Comparison of ENCODE assay signal across 8 cellular contexts in the genomic region with DNA sequence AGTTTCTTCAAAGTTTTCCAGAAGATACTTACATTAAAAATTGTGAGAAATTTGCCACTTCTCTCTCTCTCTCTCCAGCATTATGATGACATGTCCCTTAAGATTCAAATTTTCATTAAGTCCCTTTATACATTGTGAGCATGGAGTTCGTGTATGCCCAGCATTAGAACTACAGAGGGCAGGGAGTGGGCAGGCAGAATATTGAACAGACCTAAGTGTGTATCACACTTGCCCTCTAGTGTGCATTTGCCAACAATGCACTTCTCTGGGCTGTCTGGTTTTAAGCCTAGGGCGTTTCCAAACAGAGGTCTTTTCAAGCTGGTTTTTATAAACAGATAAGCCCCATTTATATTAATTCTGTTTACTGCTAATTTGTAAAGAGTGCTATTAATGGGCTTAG. TPM values are rescaled to one million over a fixed set of nuclear protein-coding genes. Genes with fewer than 3 reads are reported as not detected.
DNase-seq lines count a peak whose midpoint lies in the region; ATAC-seq, FAIRE-seq and TF ChIP-seq lines count a peak whose summit lies in the region.

No MANE protein-coding gene starts in this region.

- TF ChIP-seq POLR2A in NB4 (IDR thresholded peaks at IDR 0.05; ENCODE audit: extremely low read depth, insufficient read length) = no peak

- peak; percentile 85 for FAIRE-seq in GM18507 (lab: Jason Lieb, UNC)

- no peak overlapping the region for H3K4me2 ChIP-seq in smooth muscle cell

- no peak overlapping the region for H2AFZ ChIP-seq in smooth muscle cell (ENCODE audit: low read depth)

- H3K36me3 Mint-ChIP-seq in CD8-positive, alpha-beta T cell = no peaks in the 10 kb centered on the region
- H3K36me3 Mint-ChIP-seq in activated naive CD8-positive, alpha-beta T cell treated with anti-CD3 and anti-CD28 coated beads, Interleukin-2, amount 50 U/mL, for 24 hours (ENCODE audit: low read depth) = no peaks in the 10 kb centered on the region
- H3K36me3 Mint-ChIP-seq in T-helper 2 cell treated with Interferon-gamma antibody and Interleukin-4, amounts not matched to agents 5 μg/mL and 100 μg/mL, for 36 hours (ENCODE audit: low read depth) = no peaks in the 10 kb centered on the region

- no peak overlapping the region for H3K9ac ChIP-seq in smooth muscle cell (ENCODE audit: low read depth)

- H3K27ac ChIP-seq in CD8-positive, alpha-beta T cell (ENCODE audit: low read depth, low read length) = no peak overlapping the region
- H3K27ac ChIP-seq in left ventricle myocardium inferior (replicated peaks) = no peak overlapping the region
- no peak overlapping the region for H3K27ac ChIP-seq in smooth muscle cell (ENCODE audit: low read depth)

- TF ChIP-seq CTCF in CD8-positive, alpha-beta T cell (IDR thresholded peaks at IDR 0.05) = peak; percentile 39
- peak; percentile 63 for TF ChIP-seq CTCF in NB4 (IDR thresholded peaks at IDR 0.05; ENCODE audit: low read depth, low read length)
- peak; percentile 73 for TF ChIP-seq CTCF in left ventricle myocardium inferior (IDR thresholded peaks at IDR 0.05; ENCODE audit: borderline replicate concordance)
- TF ChIP-seq CTCF in smooth muscle cell (IDR thresholded peaks at IDR 0.05; ENCODE audit: borderline replicate concordance, insufficient read depth, poor library complexity, severe bottlenecking) = peak; percentile 55

- H4K20me1 ChIP-seq in smooth muscle cell (ENCODE audit: low read depth) = no peaks in the 10 kb centered on the region

- no peaks in the 10 kb centered on the region for H3K79me2 ChIP-seq in smooth muscle cell (ENCODE audit: low read depth)

- POLR2A ChIA-PET in CD8-positive, alpha-beta T cell (lab: Charles Lee) = no interaction called here

- H3K4me1 Mint-ChIP-seq in CD8-positive, alpha-beta T cell (ENCODE audit: low read depth) = no peaks in the 10 kb centered on the region
- no peaks in the 10 kb centered on the region for H3K4me1 Mint-ChIP-seq in activated naive CD8-positive, alpha-beta T cell treated with anti-CD3 and anti-CD28 coated beads, Interleukin-2, amount 50 U/mL, for 24 hours
- H3K4me1 Mint-ChIP-seq in T-helper 2 cell treated with Interferon-gamma antibody and Interleukin-4, amounts not matched to agents 5 μg/mL and 100 μg/mL, for 36 hours (ENCODE audit: low read depth) = no peaks in the 10 kb centered on the region

- H3K9me3 ChIP-seq in CD8-positive, alpha-beta T cell (ENCODE audit: low read length) = no peaks in the 10 kb centered on the region
- H3K9me3 ChIP-seq in left ventricle myocardium inferior (replicated peaks) = no peaks in the 10 kb centered on the region
- H3K9me3 ChIP-seq in smooth muscle cell (replicated peaks; ENCODE audit: low read depth) = no peaks in the 10 kb centered on the region

- H3K9me3 Mint-ChIP-seq in CD8-positive, alpha-beta T cell = no peaks in the 10 kb centered on the region
- H3K9me3 Mint-ChIP-seq in activated naive CD8-positive, alpha-beta T cell treated with anti-CD3 and anti-CD28 coated beads, Interleukin-2, amount 50 U/mL, for 24 hours = no peaks in the 10 kb centered on the region
- H3K9me3 Mint-ChIP-seq in T-helper 2 cell treated with Interferon-gamma antibody and Interleukin-4, amounts not matched to agents 5 μg/mL and 100 μg/mL, for 36 hours = no peaks in the 10 kb centered on the region

- H3K36me3 ChIP-seq in CD8-positive, alpha-beta T cell (ENCODE audit: insufficient read depth, low read length) = no peaks in the 10 kb centered on the region
- peaks cover 3% of the 10 kb centered on the region for H3K36me3 ChIP-seq in left ventricle myocardium inferior
- no peaks in the 10 kb centered on the region for H3K36me3 ChIP-seq in smooth muscle cell (ENCODE audit: low read depth)

- peak; percentile 71 for ATAC-seq in CD8-positive, alpha-beta T cell
- peak; percentile 96 for ATAC-seq in HG02798 (IDR thresholded peaks at IDR 0.05; ENCODE audit: poor library complexity, unreplicated experiment)
- ATAC-seq in activated naive CD8-positive, alpha-beta T cell treated with anti-CD3 and anti-CD28 coated beads, Interleukin-2, amount 50 U/mL, for 24 hours = peak; percentile 92

- H3K27me3 Mint-ChIP-seq in CD8-positive, alpha-beta T cell (ENCODE audit: low read depth) = peaks cover 8% of the 10 kb centered on the region
- H3K27me3 Mint-ChIP-seq in activated naive CD8-positive, alpha-beta T cell treated with anti-CD3 and anti-CD28 coated beads, Interleukin-2, amount 50 U/mL, for 24 hours = peaks cover 11% of the 10 kb centered on the region
- peaks cover 27% of the 10 kb centered on the region for H3K27me3 Mint-ChIP-seq in T-helper 2 cell treated with Interferon-gamma antibody and Interleukin-4, amounts not matched to agents 5 μg/mL and 100 μg/mL, for 36 hours (ENCODE audit: low read depth)

- H3K27me3 ChIP-seq in CD8-positive, alpha-beta T cell (ENCODE audit: insufficient read depth, low read length) = no peaks in the 10 kb centered on the region
- no peaks in the 10 kb centered on the region for H3K27me3 ChIP-seq in left ventricle myocardium inferior (ENCODE audit: low read depth)
- peaks cover 6% of the 10 kb centered on the region for H3K27me3 ChIP-seq in smooth muscle cell (ENCODE audit: low read depth)

- CTCF ChIA-PET in CD8-positive, alpha-beta T cell (lab: Charles Lee) = interaction anchor here (0.6 kb wide), 1 partner anchor 48 kb away, joined by 3 read pairs; no protein-coding TSS in a partner anchor

- 27% methylated on average over 2 of the region's 2 CpGs for WGBS in smooth muscle cell (ENCODE audit: low lambda C conversion rate)

- H3F3A ChIP-seq in smooth muscle cell (ENCODE audit: low read depth) = no peaks in the 10 kb centered on the region

- no peak overlapping the region for H3K27ac Mint-ChIP-seq in CD8-positive, alpha-beta T cell
- H3K27ac Mint-ChIP-seq in activated naive CD8-positive, alpha-beta T cell treated with anti-CD3 and anti-CD28 coated beads, Interleukin-2, amount 50 U/mL, for 24 hours = no peak overlapping the region
- no peak overlapping the region for H3K27ac Mint-ChIP-seq in T-helper 2 cell treated with Interferon-gamma antibody and Interleukin-4, amounts not matched to agents 5 μg/mL and 100 μg/mL, for 36 hours

- H3K4me1 ChIP-seq in CD8-positive, alpha-beta T cell (ENCODE audit: insufficient read depth, low read length) = no peaks in the 10 kb centered on the region
- H3K4me1 ChIP-seq in left ventricle myocardium inferior (peaks cover 7% of the 10 kb centered on the region), smooth muscle cell (ENCODE audit: low read depth) (no peaks in the 10 kb centered on the region)

- DNase-seq in CD8-positive, alpha-beta T cell = peak in 1 of 7 experiments; percentile 11
- DNase-seq in GM18507 (ENCODE audit: extremely low spot score, insufficient read length, low read depth) (no peak), NB4 (ENCODE audit: low read depth) (peak; percentile 49), left ventricle myocardium inferior (no peak), smooth muscle cell (lab: John Stamatoyannopoulos, UW; ENCODE audit: unreplicated experiment) (no peak)
- no peak for DNase-seq in activated naive CD8-positive, alpha-beta T cell treated with anti-CD3 and anti-CD28 coated beads, Interleukin-2, amount 50 U/mL, for 24 hours
- DNase-seq in T-helper 2 cell treated with Interferon-gamma antibody and Interleukin-4, amounts not matched to agents 5 μg/mL and 100 μg/mL, for 36 hours (ENCODE audit: low spot score) = no peak

- H3K4me3 ChIP-seq in CD8-positive, alpha-beta T cell (ENCODE audit: low read depth, low read length) = no peak overlapping the region
- H3K4me3 ChIP-seq in NB4 (ENCODE audit: low read depth, low read length) (no peak overlapping the region), left ventricle myocardium inferior (no peak overlapping the region), smooth muscle cell (no peak overlapping the region)

- intact Hi-C loops in CD8-positive, alpha-beta T cell (cut with DNase I, micrococcal nuclease) = loop anchor here in 1 of 2 experiments (1.0 kb wide), 1 partner anchor 972 kb away; no protein-coding TSS in a partner anchor
- intact Hi-C loops in left ventricle myocardium inferior (cut with micrococcal nuclease) = no loop called here

- H3K4me3 Mint-ChIP-seq in CD8-positive, alpha-beta T cell = no peak overlapping the region
- H3K4me3 Mint-ChIP-seq in activated naive CD8-positive, alpha-beta T cell treated with anti-CD3 and anti-CD28 coated beads, Interleukin-2, amount 50 U/mL, for 24 hours = no peak overlapping the region
- no peak overlapping the region for H3K4me3 Mint-ChIP-seq in T-helper 2 cell treated with Interferon-gamma antibody and Interleukin-4, amounts not matched to agents 5 μg/mL and 100 μg/mL, for 36 hours

RNA-seq across cellular contexts. Expression of a gene that starts 28.3 kb away (rescaled TPM):
- total RNA-seq in CD8-positive, alpha-beta T cell = 10 to 100 TPM in 1 of 2 experiments, 1 to 10 TPM in 1; 9.0 to 13.7 TPM
- total RNA-seq in left ventricle myocardium inferior (34.8 TPM), smooth muscle cell (11.6 and 19.2 TPM in 2 replicates)
- polyA plus RNA-seq in smooth muscle cell = 19.7 and 24.1 TPM in 2 replicates
